ENCODE assay signal across 1 cellular context in the genomic region with DNA sequence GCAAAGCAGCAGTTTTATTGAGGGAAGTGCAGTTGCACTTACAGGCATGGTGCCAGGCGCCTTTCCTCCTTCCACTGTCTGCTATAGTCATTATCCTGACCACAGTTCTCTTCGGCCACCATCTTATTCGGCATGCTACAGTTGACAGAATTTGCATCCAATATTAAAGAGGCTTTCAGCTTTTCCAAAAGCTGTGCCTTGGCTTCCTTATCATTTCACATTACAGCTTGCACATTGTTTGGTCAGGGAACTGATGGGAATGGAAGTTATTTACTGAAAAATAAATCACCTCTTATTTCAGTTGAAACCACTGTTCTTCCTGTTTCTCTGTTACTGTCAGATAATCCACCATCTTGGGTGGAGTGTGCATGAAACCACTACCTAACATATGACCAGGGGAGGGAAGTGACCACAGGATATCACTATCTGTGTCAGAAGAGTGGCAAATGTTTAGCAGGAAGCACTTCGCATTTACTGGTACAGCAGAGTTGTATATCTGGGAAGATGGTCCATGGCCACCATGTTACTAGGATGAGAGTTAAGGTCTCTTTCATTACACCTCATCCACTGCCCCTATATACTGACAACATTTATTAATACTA.
TF ChIP-seq lines count a peak whose summit lies in the region.

No MANE protein-coding gene starts in this region.

TF ChIP-seq in K562, 482 proteins besides CTCF, POLR2A, EP300 and RAD21 (continued from another document and continues in another):
- TF ChIP-seq, protein P1, sequence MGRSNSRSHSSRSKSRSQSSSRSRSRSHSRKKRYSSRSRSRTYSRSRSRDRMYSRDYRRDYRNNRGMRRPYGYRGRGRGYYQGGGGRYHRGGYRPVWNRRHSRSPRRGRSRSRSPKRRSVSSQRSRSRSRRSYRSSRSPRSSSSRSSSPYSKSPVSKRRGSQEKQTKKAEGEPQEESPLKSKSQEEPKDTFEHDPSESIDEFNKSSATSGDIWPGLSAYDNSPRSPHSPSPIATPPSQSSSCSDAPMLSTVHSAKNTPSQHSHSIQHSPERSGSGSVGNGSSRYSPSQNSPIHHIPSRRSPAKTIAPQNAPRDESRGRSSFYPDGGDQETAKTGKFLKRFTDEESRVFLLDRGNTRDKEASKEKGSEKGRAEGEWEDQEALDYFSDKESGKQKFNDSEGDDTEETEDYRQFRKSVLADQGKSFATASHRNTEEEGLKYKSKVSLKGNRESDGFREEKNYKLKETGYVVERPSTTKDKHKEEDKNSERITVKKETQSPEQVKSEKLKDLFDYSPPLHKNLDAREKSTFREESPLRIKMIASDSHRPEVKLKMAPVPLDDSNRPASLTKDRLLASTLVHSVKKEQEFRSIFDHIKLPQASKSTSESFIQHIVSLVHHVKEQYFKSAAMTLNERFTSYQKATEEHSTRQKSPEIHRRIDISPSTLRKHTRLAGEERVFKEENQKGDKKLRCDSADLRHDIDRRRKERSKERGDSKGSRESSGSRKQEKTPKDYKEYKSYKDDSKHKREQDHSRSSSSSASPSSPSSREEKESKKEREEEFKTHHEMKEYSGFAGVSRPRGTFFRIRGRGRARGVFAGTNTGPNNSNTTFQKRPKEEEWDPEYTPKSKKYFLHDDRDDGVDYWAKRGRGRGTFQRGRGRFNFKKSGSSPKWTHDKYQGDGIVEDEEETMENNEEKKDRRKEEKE (IDR thresholded peaks at IDR 0.05; ENCODE audit: borderline replicate concordance in 1 of 2, control insufficient read depth in 1 of 2, low read depth in 2 of 2, low read length in 1 of 2): no peak
- TF ChIP-seq SMAD2 (IDR thresholded peaks at IDR 0.05; ENCODE audit: low read depth, low read length) (no peak), THRAP3 (IDR thresholded peaks at IDR 0.05; ENCODE audit: borderline replicate concordance) (no peak), ZNF76 (CRISPR knock-in tag; IDR thresholded peaks at IDR 0.05; ENCODE audit: borderline replicate concordance) (peak; percentile 75; the same call in 1 of the 2 replicates), DIDO1 (tag; IDR thresholded peaks at IDR 0.05; ENCODE audit: low read depth) (no peak), EZH2 (IDR thresholded peaks at IDR 0.05; ENCODE audit: borderline replicate concordance, low read depth, low read length) (no peak), BDP1 (IDR thresholded peaks at IDR 0.05; ENCODE audit: insufficient read depth, insufficient read length) (no peak), BMI1 (IDR thresholded peaks at IDR 0.05; ENCODE audit: low read length) (no peak), BRCA1 (IDR thresholded peaks at IDR 0.05) (no peak), BRCA1 (CRISPR knock-in tag; IDR thresholded peaks at IDR 0.05) (no peak), SIRT6 (IDR thresholded peaks at IDR 0.05; ENCODE audit: low read depth, low read length) (no peak), SMAD1 (IDR thresholded peaks at IDR 0.05; ENCODE audit: low read depth, low read length, partially characterized antibody) (no peak), ZNF253 (CRISPR knock-in tag; conservative IDR thresholded peaks at IDR 0.05) (no peak), SLC30A9 (CRISPR knock-in tag; IDR thresholded peaks at IDR 0.05) (no peak), RHOXF2B (CRISPR knock-in tag; conservative IDR thresholded peaks at IDR 0.05) (no peak), HDAC1 (IDR thresholded peaks at IDR 0.05) (peak in 1 of 2 experiments; percentile 96; a peak in 2 of 4 replicates), ZNF589 (CRISPR knock-in tag; IDR thresholded peaks at IDR 0.05; ENCODE audit: low read depth) (peak; percentile 82), ZNF133 (CRISPR knock-in tag; IDR thresholded peaks at IDR 0.05) (no peak), FOXK2 (conservative IDR thresholded peaks at IDR 0.05 in 1 of 2, IDR thresholded peaks at IDR 0.05 in 1 of 2; ENCODE audit: low read depth in 2 of 2) (peak; percentile 71 to 83; a peak in 3 of 4 replicates), U2AF2 (optimal IDR thresholded peaks at IDR 0.05; ENCODE audit: low read depth, low read length) (no peak), CHD1 (IDR thresholded peaks at IDR 0.05; ENCODE audit: low read length) (no peak), BCOR (IDR thresholded peaks at IDR 0.05) (peak; percentile 28; the same call in 1 of the 2 replicates), EP400 (IDR thresholded peaks at IDR 0.05) (peak; percentile 67), ZNF282 (CRISPR knock-in tag; IDR thresholded peaks at IDR 0.05) (no peak), KAT7 (CRISPR knock-in tag; IDR thresholded peaks at IDR 0.05; ENCODE audit: borderline replicate concordance) (no peak), ZNF766 (CRISPR knock-in tag; conservative IDR thresholded peaks at IDR 0.05) (peak; percentile 96), ARID1B (IDR thresholded peaks at IDR 0.05) (peak; percentile 95), NEUROD1 (IDR thresholded peaks at IDR 0.05; ENCODE audit: borderline replicate concordance, low read depth, low read length, partially characterized antibody) (peak; percentile 78), DDX20 (tag; IDR thresholded peaks at IDR 0.05; ENCODE audit: low read depth) (no peak), U2AF1 (optimal IDR thresholded peaks at IDR 0.05; ENCODE audit: low read depth, low read length) (no peak), ZNF408 (CRISPR knock-in tag; IDR thresholded peaks at IDR 0.05; ENCODE audit: low read depth) (no peak), CSDE1 (IDR thresholded peaks at IDR 0.05) (0 out of 4 replicates have a peak, but pooled peaks of 1 of the 2 experiments have one; percentile 8), ASH1L (IDR thresholded peaks at IDR 0.05; ENCODE audit: borderline replicate concordance, low read depth, partially characterized antibody) (peak; percentile 51), FOXA3 (CRISPR knock-in tag; conservative IDR thresholded peaks at IDR 0.05 in 1 of 2, IDR thresholded peaks at IDR 0.05 in 1 of 2) (peak; percentile 68 to 94; a peak in 3 of 4 replicates), ERF (CRISPR knock-in tag; IDR thresholded peaks at IDR 0.05) (no peak), ZNF561 (CRISPR knock-in tag; conservative IDR thresholded peaks at IDR 0.05) (no peak), FOXM1 (IDR thresholded peaks at IDR 0.05; ENCODE audit: low read depth) (peak; percentile 78), FOXM1 (CRISPR knock-in tag; IDR thresholded peaks at IDR 0.05; ENCODE audit: low read depth) (no peak)
- TF ChIP-seq, protein P2, sequence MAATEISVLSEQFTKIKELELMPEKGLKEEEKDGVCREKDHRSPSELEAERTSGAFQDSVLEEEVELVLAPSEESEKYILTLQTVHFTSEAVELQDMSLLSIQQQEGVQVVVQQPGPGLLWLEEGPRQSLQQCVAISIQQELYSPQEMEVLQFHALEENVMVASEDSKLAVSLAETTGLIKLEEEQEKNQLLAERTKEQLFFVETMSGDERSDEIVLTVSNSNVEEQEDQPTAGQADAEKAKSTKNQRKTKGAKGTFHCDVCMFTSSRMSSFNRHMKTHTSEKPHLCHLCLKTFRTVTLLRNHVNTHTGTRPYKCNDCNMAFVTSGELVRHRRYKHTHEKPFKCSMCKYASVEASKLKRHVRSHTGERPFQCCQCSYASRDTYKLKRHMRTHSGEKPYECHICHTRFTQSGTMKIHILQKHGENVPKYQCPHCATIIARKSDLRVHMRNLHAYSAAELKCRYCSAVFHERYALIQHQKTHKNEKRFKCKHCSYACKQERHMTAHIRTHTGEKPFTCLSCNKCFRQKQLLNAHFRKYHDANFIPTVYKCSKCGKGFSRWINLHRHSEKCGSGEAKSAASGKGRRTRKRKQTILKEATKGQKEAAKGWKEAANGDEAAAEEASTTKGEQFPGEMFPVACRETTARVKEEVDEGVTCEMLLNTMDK (IDR thresholded peaks at IDR 0.05; ENCODE audit: borderline replicate concordance, insufficient read depth, low read depth, low read length, poor library complexity, severe bottlenecking): no peak
- TF ChIP-seq, protein P3, sequence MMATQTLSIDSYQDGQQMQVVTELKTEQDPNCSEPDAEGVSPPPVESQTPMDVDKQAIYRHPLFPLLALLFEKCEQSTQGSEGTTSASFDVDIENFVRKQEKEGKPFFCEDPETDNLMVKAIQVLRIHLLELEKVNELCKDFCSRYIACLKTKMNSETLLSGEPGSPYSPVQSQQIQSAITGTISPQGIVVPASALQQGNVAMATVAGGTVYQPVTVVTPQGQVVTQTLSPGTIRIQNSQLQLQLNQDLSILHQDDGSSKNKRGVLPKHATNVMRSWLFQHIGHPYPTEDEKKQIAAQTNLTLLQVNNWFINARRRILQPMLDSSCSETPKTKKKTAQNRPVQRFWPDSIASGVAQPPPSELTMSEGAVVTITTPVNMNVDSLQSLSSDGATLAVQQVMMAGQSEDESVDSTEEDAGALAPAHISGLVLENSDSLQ (IDR thresholded peaks at IDR 0.05): peak; percentile 75
- TF ChIP-seq, protein P4, sequence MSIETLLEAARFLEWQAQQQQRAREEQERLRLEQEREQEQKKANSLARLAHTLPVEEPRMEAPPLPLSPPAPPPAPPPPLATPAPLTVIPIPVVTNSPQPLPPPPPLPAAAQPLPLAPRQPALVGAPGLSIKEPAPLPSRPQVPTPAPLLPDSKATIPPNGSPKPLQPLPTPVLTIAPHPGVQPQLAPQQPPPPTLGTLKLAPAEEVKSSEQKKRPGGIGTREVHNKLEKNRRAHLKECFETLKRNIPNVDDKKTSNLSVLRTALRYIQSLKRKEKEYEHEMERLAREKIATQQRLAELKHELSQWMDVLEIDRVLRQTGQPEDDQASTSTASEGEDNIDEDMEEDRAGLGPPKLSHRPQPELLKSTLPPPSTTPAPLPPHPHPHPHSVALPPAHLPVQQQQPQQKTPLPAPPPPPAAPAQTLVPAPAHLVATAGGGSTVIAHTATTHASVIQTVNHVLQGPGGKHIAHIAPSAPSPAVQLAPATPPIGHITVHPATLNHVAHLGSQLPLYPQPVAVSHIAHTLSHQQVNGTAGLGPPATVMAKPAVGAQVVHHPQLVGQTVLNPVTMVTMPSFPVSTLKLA (conservative IDR thresholded peaks at IDR 0.05): peak; percentile 29 to 73; a peak in 2 of 4 replicates
- TF ChIP-seq, protein P5, sequence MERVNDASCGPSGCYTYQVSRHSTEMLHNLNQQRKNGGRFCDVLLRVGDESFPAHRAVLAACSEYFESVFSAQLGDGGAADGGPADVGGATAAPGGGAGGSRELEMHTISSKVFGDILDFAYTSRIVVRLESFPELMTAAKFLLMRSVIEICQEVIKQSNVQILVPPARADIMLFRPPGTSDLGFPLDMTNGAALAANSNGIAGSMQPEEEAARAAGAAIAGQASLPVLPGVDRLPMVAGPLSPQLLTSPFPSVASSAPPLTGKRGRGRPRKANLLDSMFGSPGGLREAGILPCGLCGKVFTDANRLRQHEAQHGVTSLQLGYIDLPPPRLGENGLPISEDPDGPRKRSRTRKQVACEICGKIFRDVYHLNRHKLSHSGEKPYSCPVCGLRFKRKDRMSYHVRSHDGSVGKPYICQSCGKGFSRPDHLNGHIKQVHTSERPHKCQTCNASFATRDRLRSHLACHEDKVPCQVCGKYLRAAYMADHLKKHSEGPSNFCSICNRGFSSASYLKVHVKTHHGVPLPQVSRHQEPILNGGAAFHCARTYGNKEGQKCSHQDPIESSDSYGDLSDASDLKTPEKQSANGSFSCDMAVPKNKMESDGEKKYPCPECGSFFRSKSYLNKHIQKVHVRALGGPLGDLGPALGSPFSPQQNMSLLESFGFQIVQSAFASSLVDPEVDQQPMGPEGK (CRISPR knock-in tag; IDR thresholded peaks at IDR 0.05; ENCODE audit: borderline replicate concordance): no peak
- TF ChIP-seq, protein P6, sequence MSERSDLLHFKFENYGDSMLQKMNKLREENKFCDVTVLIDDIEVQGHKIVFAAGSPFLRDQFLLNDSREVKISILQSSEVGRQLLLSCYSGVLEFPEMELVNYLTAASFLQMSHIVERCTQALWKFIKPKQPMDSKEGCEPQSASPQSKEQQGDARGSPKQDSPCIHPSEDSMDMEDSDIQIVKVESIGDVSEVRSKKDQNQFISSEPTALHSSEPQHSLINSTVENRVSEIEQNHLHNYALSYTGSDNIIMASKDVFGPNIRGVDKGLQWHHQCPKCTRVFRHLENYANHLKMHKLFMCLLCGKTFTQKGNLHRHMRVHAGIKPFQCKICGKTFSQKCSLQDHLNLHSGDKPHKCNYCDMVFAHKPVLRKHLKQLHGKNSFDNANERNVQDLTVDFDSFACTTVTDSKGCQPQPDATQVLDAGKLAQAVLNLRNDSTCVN (CRISPR knock-in tag; IDR thresholded peaks at IDR 0.05): no peak
- TF ChIP-seq, protein P7, sequence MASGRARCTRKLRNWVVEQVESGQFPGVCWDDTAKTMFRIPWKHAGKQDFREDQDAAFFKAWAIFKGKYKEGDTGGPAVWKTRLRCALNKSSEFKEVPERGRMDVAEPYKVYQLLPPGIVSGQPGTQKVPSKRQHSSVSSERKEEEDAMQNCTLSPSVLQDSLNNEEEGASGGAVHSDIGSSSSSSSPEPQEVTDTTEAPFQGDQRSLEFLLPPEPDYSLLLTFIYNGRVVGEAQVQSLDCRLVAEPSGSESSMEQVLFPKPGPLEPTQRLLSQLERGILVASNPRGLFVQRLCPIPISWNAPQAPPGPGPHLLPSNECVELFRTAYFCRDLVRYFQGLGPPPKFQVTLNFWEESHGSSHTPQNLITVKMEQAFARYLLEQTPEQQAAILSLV (tag; IDR thresholded peaks at IDR 0.05): no peak
- TF ChIP-seq, protein P8, sequence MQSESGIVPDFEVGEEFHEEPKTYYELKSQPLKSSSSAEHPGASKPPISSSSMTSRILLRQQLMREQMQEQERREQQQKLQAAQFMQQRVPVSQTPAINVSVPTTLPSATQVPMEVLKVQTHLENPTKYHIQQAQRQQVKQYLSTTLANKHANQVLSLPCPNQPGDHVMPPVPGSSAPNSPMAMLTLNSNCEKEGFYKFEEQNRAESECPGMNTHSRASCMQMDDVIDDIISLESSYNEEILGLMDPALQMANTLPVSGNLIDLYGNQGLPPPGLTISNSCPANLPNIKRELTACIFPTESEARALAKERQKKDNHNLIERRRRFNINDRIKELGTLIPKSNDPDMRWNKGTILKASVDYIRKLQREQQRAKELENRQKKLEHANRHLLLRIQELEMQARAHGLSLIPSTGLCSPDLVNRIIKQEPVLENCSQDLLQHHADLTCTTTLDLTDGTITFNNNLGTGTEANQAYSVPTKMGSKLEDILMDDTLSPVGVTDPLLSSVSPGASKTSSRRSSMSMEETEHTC (IDR thresholded peaks at IDR 0.05): peak; percentile 93
- TF ChIP-seq, protein P9, sequence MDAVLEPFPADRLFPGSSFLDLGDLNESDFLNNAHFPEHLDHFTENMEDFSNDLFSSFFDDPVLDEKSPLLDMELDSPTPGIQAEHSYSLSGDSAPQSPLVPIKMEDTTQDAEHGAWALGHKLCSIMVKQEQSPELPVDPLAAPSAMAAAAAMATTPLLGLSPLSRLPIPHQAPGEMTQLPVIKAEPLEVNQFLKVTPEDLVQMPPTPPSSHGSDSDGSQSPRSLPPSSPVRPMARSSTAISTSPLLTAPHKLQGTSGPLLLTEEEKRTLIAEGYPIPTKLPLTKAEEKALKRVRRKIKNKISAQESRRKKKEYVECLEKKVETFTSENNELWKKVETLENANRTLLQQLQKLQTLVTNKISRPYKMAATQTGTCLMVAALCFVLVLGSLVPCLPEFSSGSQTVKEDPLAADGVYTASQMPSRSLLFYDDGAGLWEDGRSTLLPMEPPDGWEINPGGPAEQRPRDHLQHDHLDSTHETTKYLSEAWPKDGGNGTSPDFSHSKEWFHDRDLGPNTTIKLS (IDR thresholded peaks at IDR 0.05; ENCODE audit: borderline replicate concordance, low read depth): peak; percentile 19; the same call in 1 of the 2 replicates
- TF ChIP-seq, protein P10, sequence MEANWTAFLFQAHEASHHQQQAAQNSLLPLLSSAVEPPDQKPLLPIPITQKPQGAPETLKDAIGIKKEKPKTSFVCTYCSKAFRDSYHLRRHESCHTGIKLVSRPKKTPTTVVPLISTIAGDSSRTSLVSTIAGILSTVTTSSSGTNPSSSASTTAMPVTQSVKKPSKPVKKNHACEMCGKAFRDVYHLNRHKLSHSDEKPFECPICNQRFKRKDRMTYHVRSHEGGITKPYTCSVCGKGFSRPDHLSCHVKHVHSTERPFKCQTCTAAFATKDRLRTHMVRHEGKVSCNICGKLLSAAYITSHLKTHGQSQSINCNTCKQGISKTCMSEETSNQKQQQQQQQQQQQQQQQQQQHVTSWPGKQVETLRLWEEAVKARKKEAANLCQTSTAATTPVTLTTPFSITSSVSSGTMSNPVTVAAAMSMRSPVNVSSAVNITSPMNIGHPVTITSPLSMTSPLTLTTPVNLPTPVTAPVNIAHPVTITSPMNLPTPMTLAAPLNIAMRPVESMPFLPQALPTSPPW (CRISPR knock-in tag; IDR thresholded peaks at IDR 0.05): peak; percentile 76
